In the genomic region with DNA sequence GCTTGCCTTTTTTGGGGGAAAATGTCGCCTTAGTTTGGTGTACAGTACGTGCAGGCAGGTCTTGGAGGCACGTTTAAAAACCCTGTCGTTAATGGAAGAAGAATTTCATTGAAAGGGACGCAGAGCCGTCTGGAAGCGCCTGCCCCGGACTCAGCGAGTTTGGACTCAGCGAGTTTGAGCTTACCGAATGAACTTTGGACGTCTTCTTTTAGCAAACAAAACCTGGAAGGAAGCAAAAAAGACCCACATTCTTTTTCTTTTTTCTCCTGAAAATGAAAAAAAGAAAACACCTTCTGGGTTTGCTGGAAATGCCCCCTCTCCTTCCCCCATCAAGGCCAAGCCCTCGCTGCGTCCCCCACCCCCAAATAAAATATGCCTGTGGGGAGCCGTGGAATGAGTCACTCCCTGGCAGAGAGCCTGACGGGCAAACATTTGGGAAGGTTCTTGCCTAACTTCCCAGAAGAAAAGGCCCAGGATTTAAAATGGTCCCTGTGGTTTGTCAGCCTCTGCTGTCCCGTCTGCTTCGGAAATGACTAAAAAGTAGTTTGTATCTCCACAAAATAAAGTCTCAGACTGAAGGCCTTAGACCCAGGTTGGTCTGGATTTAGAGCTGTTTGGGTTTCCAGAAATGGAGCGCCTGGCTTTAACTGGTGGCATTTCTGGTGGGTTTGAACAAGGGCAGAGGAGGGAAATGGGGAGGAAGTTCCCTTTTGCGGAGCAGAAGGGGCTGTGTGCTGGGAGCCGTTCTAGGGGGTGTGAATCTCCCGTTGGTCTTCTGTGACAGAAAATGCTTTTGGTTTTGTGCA, we compare ENCODE assay signal across 8 cellular contexts. TPM values are rescaled to one million over a fixed set of nuclear protein-coding genes. Genes with fewer than 3 reads are reported as not detected.
DNase-seq lines count a peak whose midpoint lies in the region; ATAC-seq, FAIRE-seq and TF ChIP-seq lines count a peak whose summit lies in the region.

No MANE protein-coding gene starts in this region.

- POLR2A ChIA-PET in K562 (lab: Yijun Ruan, JAX): interaction anchor here (0.8 kb wide), 1 partner anchor 148 kb away, joined by 3 read pairs; no protein-coding TSS in a partner anchor

- H3K4me3 Mint-ChIP-seq in stimulated activated memory B cell treated with anti-CD40 and anti-IgM and Interleukin-4, amounts not matched to agents 10 μg/mL and 1 μg/mL and 100 μg/mL, for 72 hours: peak overlapping the region; percentile 99

- WGBS in K562 (ENCODE audit: insufficient coverage, low coverage, missing lambda C conversion rate): 19% methylated on average over 22 of the region's 22 CpGs

- H3K4me2 ChIP-seq in K562 (ENCODE audit: insufficient read depth, low read length): peak overlapping the region; percentile 84; the same call in 1 of the 2 replicates

- TF ChIP-seq POLR2A in K562 (conservative IDR thresholded peaks at IDR 0.05) (no peak), GM12892 (IDR thresholded peaks at IDR 0.05; ENCODE audit: low read depth, low read length) (no peak; the same call in 1 of the 2 replicates)

- peak; percentile 31 for ATAC-seq in K562
- ATAC-seq in stimulated activated memory B cell treated with anti-CD40 and anti-IgM and Interleukin-4, amounts not matched to agents 10 μg/mL and 1 μg/mL and 100 μg/mL, for 72 hours: no peak
- no peak for ATAC-seq in GM19351 (IDR thresholded peaks at IDR 0.05; ENCODE audit: unreplicated experiment)

- H2AFZ ChIP-seq in K562 (ENCODE audit: low read depth, low read length): no peak overlapping the region; the same call in 1 of the 2 replicates

- peak overlapping the region; percentile 93 for H3K27ac Mint-ChIP-seq in stimulated activated memory B cell treated with anti-CD40 and anti-IgM and Interleukin-4, amounts not matched to agents 10 μg/mL and 1 μg/mL and 100 μg/mL, for 72 hours

- H3K36me3 ChIP-seq in MG63 (peaks cover 40% of the 10 kb centered on the region), K562 (ENCODE audit: control insufficient read depth, insufficient read depth, low read length) (no peaks in the 10 kb centered on the region; the same call in 2 of the 3 replicates), kidney epithelial cell (ENCODE audit: control insufficient read depth, insufficient read depth, low read length) (no peaks in the 10 kb centered on the region)

- H3K27me3 ChIP-seq in MG63 (no peaks in the 10 kb centered on the region), K562 (ENCODE audit: control insufficient read depth in 2 of 2, insufficient read depth in 2 of 2, low read length in 2 of 2) (peaks cover 0 to 14% of the 10 kb centered on the region in 2 experiments; a peak in 3 of 5 replicates), kidney epithelial cell (ENCODE audit: control insufficient read depth, insufficient read depth, low read length) (no peaks in the 10 kb centered on the region)

- no peaks in the 10 kb centered on the region for H3K9me1 ChIP-seq in K562 (ENCODE audit: control insufficient read depth, insufficient read depth, low read length)

- no peak for TF ChIP-seq EP300 in K562 (IDR thresholded peaks at IDR 0.05; ENCODE audit: low read length)

- H3K4me3 ChIP-seq in MG63: peak overlapping the region; percentile 83
- peak overlapping the region; percentile 59 for H3K4me3 ChIP-seq in K562
- H3K4me3 ChIP-seq in kidney epithelial cell (ENCODE audit: low read depth, low read length): peak overlapping the region; percentile 89

- H3K36me3 Mint-ChIP-seq in stimulated activated memory B cell treated with anti-CD40 and anti-IgM and Interleukin-4, amounts not matched to agents 10 μg/mL and 1 μg/mL and 100 μg/mL, for 72 hours: peaks cover 28% of the 10 kb centered on the region

- FAIRE-seq in K562 (lab: Jason Lieb, UNC) (peak; percentile 54), GM12892 (lab: Jason Lieb, UNC) (no peak)

- intact Hi-C loops in K562 (cut with micrococcal nuclease): no loop called here

- in situ Hi-C loops in K562 (cut with MboI) (loop anchor here (5.0 kb wide), 1 partner anchor 52 kb away; no protein-coding TSS in a partner anchor), GM13976 (cut with MboI; ENCODE audit: low sequenced_read_pairs, unreplicated experiment) (no loop called here)

- TF ChIP-seq RAD21 in K562 (CRISPR knock-in tag; conservative IDR thresholded peaks at IDR 0.05 in 1 of 2, IDR thresholded peaks at IDR 0.05 in 1 of 2): no peak

- no peaks in the 10 kb centered on the region for H3K9me3 ChIP-seq in MG63
- H3K9me3 ChIP-seq in K562 (replicated peaks; ENCODE audit: control insufficient read depth, insufficient read depth, low read depth, low read length): no peaks in the 10 kb centered on the region

- peaks cover 12% of the 10 kb centered on the region for H4K20me1 ChIP-seq in K562 (replicated peaks; ENCODE audit: control insufficient read depth, insufficient read depth, low read length)

- H3K9ac ChIP-seq in K562 (ENCODE audit: insufficient read depth in 1 of 2, low read depth in 2 of 2, low read length in 2 of 2): peak overlapping the region; percentile 73 to 97; a peak in 3 of 4 replicates

- CTCF ChIA-PET in K562 (lab: Yijun Ruan, JAX; ENCODE audit: low intra/inter-chr PET ratio): no interaction called here

- H3K4me1 ChIP-seq in K562 (replicated peaks in 1 of 2; ENCODE audit: control insufficient read depth in 2 of 2, insufficient read depth in 2 of 2, low read length in 2 of 2): peaks cover 20 to 24% of the 10 kb centered on the region in 2 experiments; a peak in 4 of 5 replicates

- BruUV-seq in K562 (replicated peaks; lab: Mats Ljungman, UMichigan): TSS peak; percentile 46

- peaks cover 80% of the 10 kb centered on the region for H3K4me1 Mint-ChIP-seq in stimulated activated memory B cell treated with anti-CD40 and anti-IgM and Interleukin-4, amounts not matched to agents 10 μg/mL and 1 μg/mL and 100 μg/mL, for 72 hours

- TF ChIP-seq CTCF in K562 (IDR thresholded peaks at IDR 0.05 in 2 of 3, conservative IDR thresholded peaks at IDR 0.05 in 1 of 3; ENCODE audit: insufficient read depth in 2 of 3, low read depth in 1 of 3, low read length in 3 of 3) (no peak), kidney epithelial cell (IDR thresholded peaks at IDR 0.05; ENCODE audit: insufficient read depth, low read length, poor library complexity, severe bottlenecking) (no peak), GM13976 (IDR thresholded peaks at IDR 0.05; ENCODE audit: borderline replicate concordance, control extremely low read depth, extremely low read depth, insufficient read depth, missing control alignments) (no peak)

- no peaks in the 10 kb centered on the region for H3K27me3 Mint-ChIP-seq in stimulated activated memory B cell treated with anti-CD40 and anti-IgM and Interleukin-4, amounts not matched to agents 10 μg/mL and 1 μg/mL and 100 μg/mL, for 72 hours

- DNase-seq in EH (ENCODE audit: low read depth) (peak; percentile 94), MG63 (peak; percentile 90), K562 (ENCODE audit: extremely low read depth in 1 of 4, low spot score in 3 of 4) (peak in 1 of 4 experiments; percentile 42), kidney epithelial cell (ENCODE audit: low read depth) (no peak), GM12892 (ENCODE audit: insufficient read length) (no peak), GM13976 (ENCODE audit: low spot score) (no peak)

- no peaks in the 10 kb centered on the region for H3K9me3 Mint-ChIP-seq in stimulated activated memory B cell treated with anti-CD40 and anti-IgM and Interleukin-4, amounts not matched to agents 10 μg/mL and 1 μg/mL and 100 μg/mL, for 72 hours

- H3K27ac ChIP-seq in K562 (ENCODE audit: extremely low read depth, low read depth, low read length): peak overlapping the region; percentile 10; the same call in 1 of the 3 replicates

- peaks cover 27% of the 10 kb centered on the region for H3K79me2 ChIP-seq in K562 (ENCODE audit: control insufficient read depth, insufficient read depth, low read length)

TF ChIP-seq in K562, 482 proteins besides CTCF, POLR2A, EP300 and RAD21 (continues in another document):
- TF ChIP-seq DMBX1 (CRISPR knock-in tag; IDR thresholded peaks at IDR 0.05; ENCODE audit: borderline replicate concordance): no peak

RNA-seq across cellular contexts. Expression of a gene that starts 1.7 kb away (rescaled TPM):
- 25.0 and 33.1 TPM in 2 replicates for total RNA-seq in MG63 (2014; rRNA removed; shearing (Covaris generic); ENCODE audit: low replicate concordance)
- 11.0 and 26.4 TPM in 2 replicates for total RNA-seq in K562 (2011; cell fraction: chromatin; rRNA removed; ENCODE audit: low replicate concordance)
- total RNA-seq in K562 (2011; cell fraction: nucleolus; rRNA removed): 6.4 and 7.7 TPM in 2 replicates
- total RNA-seq in K562 (2011; cell fraction: nucleoplasm; rRNA removed): 8.4 and 9.9 TPM in 2 replicates
- total RNA-seq in K562 (2014; rRNA removed): 8.0 and 11.4 TPM in 2 replicates
- total RNA-seq in K562 (2014; rRNA removed; fragmentation: Illumina TruSeq; extraction: Trizol): 6.1 and 6.9 TPM in 2 replicates
- 7.9 and 8.4 TPM in 2 replicates for total RNA-seq in K562 (2015; rRNA removed; fragmentation: Illumina TruSeq; extraction: Trizol)
- total RNA-seq in K562 (2021): 19.0 and 19.7 TPM in 2 replicates
- 12.1 and 27.8 TPM in 2 replicates for polyA plus RNA-seq in K562 (2011; rRNA removed)
- 20.4 and 25.6 TPM in 2 replicates for polyA plus RNA-seq in K562 (2011; cell fraction: cytosol; rRNA removed)
- 13.6 and 24.6 TPM in 2 replicates for polyA plus RNA-seq in K562 (2011; cell fraction: nucleus; rRNA removed)
- polyA plus RNA-seq in K562 (2012): 8.5 and 12.5 TPM in 2 replicates
- 12.5 and 12.9 TPM in 2 replicates for polyA plus RNA-seq in K562 (2014; fragmentation: Illumina TruSeq; extraction: Trizol)
- polyA plus RNA-seq in K562 (2014; fragmentation: Nextera tagmentation; extraction: Ambion mirVana): 1 to 10 TPM; 3.1 to 3.5 TPM
- 9.5 and 13.1 TPM in 2 replicates for polyA plus RNA-seq in K562 (2014; rRNA removed)
- polyA minus RNA-seq in K562 (2011; rRNA and poly(A)+ RNA removed): 24.9 and 49.3 TPM in 2 replicates
- polyA minus RNA-seq in K562 (2011; cell fraction: cytosol; rRNA and poly(A)+ RNA removed): 10.0 and 18.9 TPM in 2 replicates
- 4.8 and 27.3 TPM in 2 replicates for polyA minus RNA-seq in K562 (2011; cell fraction: nucleus; rRNA and poly(A)+ RNA removed)
- total RNA-seq in kidney epithelial cell: 17.8 and 22.7 TPM in 2 replicates
- 142 TPM for polyA plus RNA-seq in GM12892 (2012; ENCODE audit: missing spikeins)

Comparison
In these comparisons a context has a peak if more than half of its experiments do, and no peak if none do; other contexts are left out.
1. DNase-seq: peak in EH (single experiment) and MG63 (single experiment); none in kidney epithelial cell (single experiment), GM12892 (single experiment) and GM13976 (single experiment).
2. Peak in every context shown above with its lines, with median percentiles within 50 percentile points of each other: H3K4me3 ChIP-seq.